Comparison of ENCODE assay signal across 18 cellular contexts in genomic region chr12:56124133-56124532, GRCh38. TPM values are rescaled to one million over a fixed set of nuclear protein-coding genes. Genes with fewer than 3 reads are reported as not detected.
DNase-seq lines count a peak whose midpoint lies in the region; ATAC-seq and TF ChIP-seq lines count a peak whose summit lies in the region.
"Had no signal": no experiment of that assay in that cellular context is flagged by ENCODE, and none has a peak within 500 bp of the region (broad histone marks: within the 10 kb centered on the region; RNA-seq: fewer than 3 reads in every experiment).

No MANE protein-coding gene starts in this region.

- no peak overlapping the region for H3K27ac ChIP-seq in CD8-positive, alpha-beta memory T cell (ENCODE audit: low read depth, low read length)
- H3K27ac ChIP-seq in OCI-LY7 (ENCODE audit: low read depth, low read length, poor library complexity, severe bottlenecking): peak overlapping the region; percentile 96
- peak overlapping the region in 1 of 2 donors; percentile 21 for H3K27ac ChIP-seq in breast epithelium

- H3K36me3 Mint-ChIP-seq in CD8-positive, alpha-beta memory T cell: peaks cover 0 to 40% (median 0%) of the 10 kb centered on the region in 3 donors
- peaks cover 59% of the 10 kb centered on the region for H3K36me3 Mint-ChIP-seq in dendritic cell treated with granulocyte-macrophage colony-stimulating factor and Interleukin-4, amounts not matched to agents 40 ng/mL and 50 ng/mL, for 4 days (ENCODE audit: low read depth)
- peaks cover 2% of the 10 kb centered on the region for H3K36me3 Mint-ChIP-seq in progenitor cell of endocrine pancreas (ENCODE audit: insufficient read depth)

- POLR2A ChIA-PET in CD8-positive, alpha-beta memory T cell (lab: Charles Lee): interaction anchor here (0.6 to 3.2 kb wide), 2 partner anchors 66 to 580 kb away, joined by 4 to 25 read pairs; partner anchors contain the start of gene SMARCC2
- POLR2A ChIA-PET in OCI-LY7 (lab: Charles Lee): interaction anchor here (0.7 to 1.2 kb wide), 5 partner anchors 7 to 98 kb away, joined by 3 to 4 read pairs (median 3); no protein-coding TSS in a partner anchor

- intact Hi-C loops in OCI-LY7 (cut with micrococcal nuclease; ENCODE audit: unreplicated experiment): no loop called here
- intact Hi-C loops in dendritic cell treated with granulocyte-macrophage colony-stimulating factor and Interleukin-4, amounts not matched to agents 40 ng/mL and 50 ng/mL, for 4 days (cut with micrococcal nuclease): no loop called here
- intact Hi-C loops in breast epithelium (cut with DNase I; ENCODE audit: low total_unique reads): loop anchor here (5.0 kb wide), 1 partner anchor 33 kb away; the partner anchor contains the start of gene MYL6

- peaks cover 18% of the 10 kb centered on the region; the same call in 1 of the 2 replicates for H3K79me2 ChIP-seq in OCI-LY7 (ENCODE audit: insufficient read depth, low read depth, low read length)

- no peak overlapping the region for H3K4me3 ChIP-seq in CD8-positive, alpha-beta memory T cell (ENCODE audit: low read length)
- H3K4me3 ChIP-seq in OCI-LY7 (ENCODE audit: low read depth, low read length, poor library complexity, severe bottlenecking) (no peak overlapping the region), breast epithelium (no peak overlapping the region)
- H3K4me3 ChIP-seq: body of pancreas, Peyer's patch, testis had no signal

- no peak for DNase-seq in CD8-positive, alpha-beta memory T cell
- DNase-seq in OCI-LY7 (ENCODE audit: low spot score): no peak
- no peak for DNase-seq in progenitor cell of endocrine pancreas (ENCODE audit: low spot score, unreplicated experiment)
- no peak for DNase-seq in breast epithelium (ENCODE audit: low spot score in 2 of 2)
- DNase-seq in omental fat pad (ENCODE audit: low spot score): no peak
- no peak for DNase-seq in NCI-H446 treated with DMSO at 0.1 percent for 48 hours (lab: John Stamatoyannopoulos, UW)
- DNase-seq: activated CD4-positive, CD25-positive, alpha-beta regulatory T cell treated with anti-CD3 and anti-CD28 coated beads, Interleukin-2, amount 50 U/mL, for 72 hours; body of pancreas; COR-L47; effector CD8-positive, alpha-beta T cell; GDM1; NCI-H187 treated with DMSO at 0.1 percent for 48 hours; NCI-H524 treated with DMSO at 0.1 percent for 48 hours; Peyer's patch; stimulated activated CD4-positive, alpha-beta T cell treated with anti-CD3 and anti-CD28 coated beads, Interleukin-15, amount 100 ng/mL, for 24 hours; SW 1271; testis had no signal

- TF ChIP-seq CTCF in OCI-LY7 (conservative IDR thresholded peaks at IDR 0.05; ENCODE audit: low read length) (no peak), progenitor cell of endocrine pancreas (IDR thresholded peaks at IDR 0.05; ENCODE audit: unreplicated experiment) (no peak), breast epithelium (IDR thresholded peaks at IDR 0.05) (no peak), omental fat pad (IDR thresholded peaks at IDR 0.05) (no peak)

- no peaks in the 10 kb centered on the region for H3K9me3 Mint-ChIP-seq in CD8-positive, alpha-beta memory T cell
- H3K9me3 Mint-ChIP-seq in dendritic cell treated with granulocyte-macrophage colony-stimulating factor and Interleukin-4, amounts not matched to agents 40 ng/mL and 50 ng/mL, for 4 days: no peaks in the 10 kb centered on the region
- H3K9me3 Mint-ChIP-seq in progenitor cell of endocrine pancreas (ENCODE audit: low read depth): no peaks in the 10 kb centered on the region

- H3K4me2 ChIP-seq in OCI-LY7 (ENCODE audit: low read length): 0 out of 2 replicates have a peak overlapping the region, but pooled peaks have one; percentile 4

- no peak overlapping the region for H2AFZ ChIP-seq in OCI-LY7 (ENCODE audit: low read length)

- CTCF ChIA-PET in CD8-positive, alpha-beta memory T cell (lab: Charles Lee): interaction anchor here (0.8 to 8.6 kb wide), 4 partner anchors 15 to 340 kb away, joined by 3 to 121 read pairs (median 4); partner anchors contain the start of gene SMARCC2
- CTCF ChIA-PET in OCI-LY7 (lab: Charles Lee; ENCODE audit: unreplicated experiment): interaction anchor here (1.3 kb wide), 1 partner anchor 65 kb away, joined by 6 read pairs; the partner anchor contains the start of gene SMARCC2

- BruUV-seq in OCI-LY7 (replicated peaks; lab: Mats Ljungman, UMichigan): no TSS peak

- no peaks in the 10 kb centered on the region for H3K9me3 ChIP-seq in CD8-positive, alpha-beta memory T cell (ENCODE audit: low read length)
- H3K9me3 ChIP-seq in OCI-LY7 (ENCODE audit: low read length): no peaks in the 10 kb centered on the region
- H3K9me3 ChIP-seq in breast epithelium: no peaks in the 10 kb centered on the region
- H3K9me3 ChIP-seq: body of pancreas, Peyer's patch, testis had no signal

- no peaks in the 10 kb centered on the region for H3K9me2 ChIP-seq in OCI-LY7 (ENCODE audit: insufficient read depth, low read length)

- H3K4me1 ChIP-seq in CD8-positive, alpha-beta memory T cell (ENCODE audit: insufficient read depth, low read length): peaks cover 35% of the 10 kb centered on the region
- H3K4me1 ChIP-seq in OCI-LY7 (ENCODE audit: insufficient read depth, low read length, poor library complexity, severe bottlenecking) (peaks cover 51% of the 10 kb centered on the region), breast epithelium (peaks cover 8 to 22% of the 10 kb centered on the region in 2 donors)

- H4K20me1 ChIP-seq in OCI-LY7 (ENCODE audit: insufficient read depth, low read length): no peaks in the 10 kb centered on the region

- peaks cover 42 to 45% (median 44%) of the 10 kb centered on the region in 3 donors for H3K4me1 Mint-ChIP-seq in CD8-positive, alpha-beta memory T cell
- H3K4me1 Mint-ChIP-seq in dendritic cell treated with granulocyte-macrophage colony-stimulating factor and Interleukin-4, amounts not matched to agents 40 ng/mL and 50 ng/mL, for 4 days (ENCODE audit: low read depth): peaks cover 72% of the 10 kb centered on the region
- peaks cover 41% of the 10 kb centered on the region for H3K4me1 Mint-ChIP-seq in progenitor cell of endocrine pancreas (ENCODE audit: low read depth)

- no peaks in the 10 kb centered on the region for H3K27me3 ChIP-seq in CD8-positive, alpha-beta memory T cell (ENCODE audit: insufficient read depth, low read length, poor library complexity, severe bottlenecking)
- no peaks in the 10 kb centered on the region for H3K27me3 ChIP-seq in breast epithelium
- H3K27me3 ChIP-seq: body of pancreas, Peyer's patch, testis had no signal

- TF ChIP-seq POLR2A in breast epithelium (IDR thresholded peaks at IDR 0.05): no peak

- no peaks in the 10 kb centered on the region for H3K27me3 Mint-ChIP-seq in CD8-positive, alpha-beta memory T cell
- no peaks in the 10 kb centered on the region for H3K27me3 Mint-ChIP-seq in dendritic cell treated with granulocyte-macrophage colony-stimulating factor and Interleukin-4, amounts not matched to agents 40 ng/mL and 50 ng/mL, for 4 days
- no peaks in the 10 kb centered on the region for H3K27me3 Mint-ChIP-seq in progenitor cell of endocrine pancreas

- peak overlapping the region in 7 of 8 donors; percentile 17 to 84 (median 64) for H3K27ac Mint-ChIP-seq in CD8-positive, alpha-beta memory T cell
- H3K27ac Mint-ChIP-seq in dendritic cell treated with granulocyte-macrophage colony-stimulating factor and Interleukin-4, amounts not matched to agents 40 ng/mL and 50 ng/mL, for 4 days: peak overlapping the region; percentile 48
- H3K27ac Mint-ChIP-seq in progenitor cell of endocrine pancreas: peak overlapping the region; percentile 72

- no peak overlapping the region for H3K4me3 Mint-ChIP-seq in CD8-positive, alpha-beta memory T cell
- H3K4me3 Mint-ChIP-seq in dendritic cell treated with granulocyte-macrophage colony-stimulating factor and Interleukin-4, amounts not matched to agents 40 ng/mL and 50 ng/mL, for 4 days: no peak overlapping the region
- H3K4me3 Mint-ChIP-seq in progenitor cell of endocrine pancreas (ENCODE audit: low read depth): no peak overlapping the region

- no peaks in the 10 kb centered on the region for H3K36me3 ChIP-seq in CD8-positive, alpha-beta memory T cell (ENCODE audit: insufficient read depth, low read length)
- H3K36me3 ChIP-seq in OCI-LY7 (ENCODE audit: insufficient read depth, low read length): peaks cover 29% of the 10 kb centered on the region; the same call in 1 of the 2 replicates
- no peaks in the 10 kb centered on the region for H3K36me3 ChIP-seq in breast epithelium

- ATAC-seq in omental fat pad (ENCODE audit: low FRiP score): no peak
- ATAC-seq: body of pancreas had no signal

RNA-seq across cellular contexts. Expression of gene ESYT1, which starts 3.9 kb away (rescaled TPM):
- 100 to 1,000 TPM; 185 to 191 TPM for total RNA-seq in CD8-positive, alpha-beta memory T cell
- polyA plus RNA-seq in CD8-positive, alpha-beta memory T cell: 374 TPM
- total RNA-seq in OCI-LY7 (2014; rRNA removed; shearing (Covaris generic)): 74.6 and 85.9 TPM in 2 replicates
- total RNA-seq in OCI-LY7 (2022): 108 and 112 TPM in 2 replicates
- 102 TPM in 2 replicates for total RNA-seq in progenitor cell of endocrine pancreas
- total RNA-seq in breast epithelium: 100 to 1,000 TPM; 132 to 243 (median 146) TPM
- 100 to 1,000 TPM; 129 to 447 (median 345) TPM for total RNA-seq in omental fat pad

RNA-seq across cellular contexts. Expression of gene ZC3H10, which starts 6.1 kb away (rescaled TPM):
- 1 to 10 TPM; 8.1 to 9.0 TPM for total RNA-seq in CD8-positive, alpha-beta memory T cell
- polyA plus RNA-seq in CD8-positive, alpha-beta memory T cell: 3.2 TPM
- 11.9 and 12.6 TPM in 2 replicates for total RNA-seq in OCI-LY7 (2014; rRNA removed; shearing (Covaris generic))
- total RNA-seq in OCI-LY7 (2022): 15.8 and 16.5 TPM in 2 replicates
- total RNA-seq in progenitor cell of endocrine pancreas: 12.0 and 13.8 TPM in 2 replicates
- 1 to 10 TPM; 3.6 to 4.8 (median 4.7) TPM for total RNA-seq in breast epithelium
- 1 to 10 TPM; 3.5 to 5.5 (median 4.9) TPM for total RNA-seq in omental fat pad

RNA-seq across cellular contexts. Expression of gene RPL41, which starts 7.7 kb away (rescaled TPM):
- 1,000 to 10,000 TPM; 5,711 to 5,990 TPM for total RNA-seq in CD8-positive, alpha-beta memory T cell
- polyA plus RNA-seq in CD8-positive, alpha-beta memory T cell: 7,268 TPM
- total RNA-seq in OCI-LY7 (2014; rRNA removed; shearing (Covaris generic)): 4,534 and 5,932 TPM in 2 replicates
- total RNA-seq in OCI-LY7 (2022) (4,745 and 4,976 TPM in 2 replicates), progenitor cell of endocrine pancreas (3,912 and 3,916 TPM in 2 replicates), breast epithelium (1,000 to 10,000 TPM; 3,675 to 5,580 (median 4,429) TPM), omental fat pad (1,000 to 10,000 TPM; 2,553 to 3,094 (median 2,929) TPM)

RNA-seq across cellular contexts. Expression of gene PA2G4, which starts 19.8 kb away (rescaled TPM):
- 100 to 1,000 TPM; 468 to 504 TPM for total RNA-seq in CD8-positive, alpha-beta memory T cell
- polyA plus RNA-seq in CD8-positive, alpha-beta memory T cell: 249 TPM
- 358 and 437 TPM in 2 replicates for total RNA-seq in OCI-LY7 (2014; rRNA removed; shearing (Covaris generic))
- 280 and 289 TPM in 2 replicates for total RNA-seq in OCI-LY7 (2022)
- 103 and 106 TPM in 2 replicates for total RNA-seq in progenitor cell of endocrine pancreas
- total RNA-seq in breast epithelium: 100 to 1,000 TPM in 2 of 3 donors, 10 to 100 TPM in 1; 94.4 to 134 (median 116) TPM
- total RNA-seq in omental fat pad: 100 to 1,000 TPM in 3 of 4 donors, 10 to 100 TPM in 1; 90.2 to 232 (median 119) TPM

RNA-seq across cellular contexts. Expression of gene MYL6B, which starts 28.3 kb away (rescaled TPM):
- 10 to 100 TPM; 68.6 to 70.0 TPM for total RNA-seq in CD8-positive, alpha-beta memory T cell
- 6.2 TPM for polyA plus RNA-seq in CD8-positive, alpha-beta memory T cell
- total RNA-seq in OCI-LY7 (2014; rRNA removed; shearing (Covaris generic)): 56.6 and 105 TPM in 2 replicates
- total RNA-seq in OCI-LY7 (2022) (62.6 and 77.6 TPM in 2 replicates), progenitor cell of endocrine pancreas (169 and 172 TPM in 2 replicates), breast epithelium (10 to 100 TPM; 29.6 to 52.8 (median 43.2) TPM), omental fat pad (10 to 100 TPM; 25.8 to 42.4 (median 31.8) TPM)
